In genomic region chr7:4712371-4713182, GRCh38 we compare ENCODE assay signal across 8 cellular contexts. TPM values are rescaled to one million over a fixed set of nuclear protein-coding genes. Genes with fewer than 3 reads are reported as not detected.
DNase-seq lines count a peak whose midpoint lies in the region; ATAC-seq and TF ChIP-seq lines count a peak whose summit lies in the region.

No MANE protein-coding gene starts in this region.

- peak; percentile 96 for DNase-seq in DMS53 (lab: John Stamatoyannopoulos, UW)
- peak; percentile 97 for DNase-seq in NCI-H2029 treated with DMSO at 0.1 percent for 48 hours (lab: John Stamatoyannopoulos, UW)
- peak; percentile 35 for DNase-seq in colonic mucosa
- peak; percentile 70 for DNase-seq in stimulated activated naive B cell treated with anti-CD40 and anti-IgM and Interleukin-4, amounts not matched to agents 10 μg/mL and 1 μg/mL and 100 μg/mL, for 72 hours
- DNase-seq in activated effector memory CD4-positive, alpha-beta T cell treated with anti-CD3 and anti-CD28 coated beads, Interleukin-2, amount 50 U/mL, for 16 hours: no peak

- no peak for TF ChIP-seq CTCF in colonic mucosa (IDR thresholded peaks at IDR 0.05)

- no peak overlapping the region for H3K9ac ChIP-seq in colonic mucosa (ENCODE audit: low read depth in 2 of 2, low read length in 2 of 2)

- peak overlapping the region; percentile 94 for H3K27ac Mint-ChIP-seq in stimulated activated naive B cell treated with anti-CD40 and anti-IgM and Interleukin-4, amounts not matched to agents 10 μg/mL and 1 μg/mL and 100 μg/mL, for 72 hours

- peaks cover 42 to 50% of the 10 kb centered on the region in 2 donors for H3K36me3 Mint-ChIP-seq in stimulated activated naive B cell treated with anti-CD40 and anti-IgM and Interleukin-4, amounts not matched to agents 10 μg/mL and 1 μg/mL and 100 μg/mL, for 72 hours

- no peaks in the 10 kb centered on the region for H3K36me3 ChIP-seq in colonic mucosa

- H3K4me3 Mint-ChIP-seq in stimulated activated naive B cell treated with anti-CD40 and anti-IgM and Interleukin-4, amounts not matched to agents 10 μg/mL and 1 μg/mL and 100 μg/mL, for 72 hours: peak overlapping the region; percentile 69 to 78

- no peaks in the 10 kb centered on the region for H3K9me3 ChIP-seq in colonic mucosa

- H3K27me3 ChIP-seq in colonic mucosa: no peaks in the 10 kb centered on the region

- peaks cover 48 to 82% of the 10 kb centered on the region in 2 donors for H3K4me1 Mint-ChIP-seq in stimulated activated naive B cell treated with anti-CD40 and anti-IgM and Interleukin-4, amounts not matched to agents 10 μg/mL and 1 μg/mL and 100 μg/mL, for 72 hours

- peaks cover 9% of the 10 kb centered on the region for H3K4me1 ChIP-seq in colonic mucosa

- peaks cover 3 to 7% of the 10 kb centered on the region in 2 donors for H3K9me3 Mint-ChIP-seq in stimulated activated naive B cell treated with anti-CD40 and anti-IgM and Interleukin-4, amounts not matched to agents 10 μg/mL and 1 μg/mL and 100 μg/mL, for 72 hours

- H3K27ac ChIP-seq in colonic mucosa: peak overlapping the region; percentile 39

- no peaks in the 10 kb centered on the region for H3K27me3 Mint-ChIP-seq in stimulated activated naive B cell treated with anti-CD40 and anti-IgM and Interleukin-4, amounts not matched to agents 10 μg/mL and 1 μg/mL and 100 μg/mL, for 72 hours

- peak; percentile 42 for ATAC-seq in GM21381 (IDR thresholded peaks at IDR 0.05; ENCODE audit: unreplicated experiment)
- ATAC-seq in stimulated activated naive B cell treated with anti-CD40 and anti-IgM and Interleukin-4, amounts not matched to agents 10 μg/mL and 1 μg/mL and 100 μg/mL, for 72 hours (replicated peaks): peak; percentile 97 to 98
- ATAC-seq in HG02840 (IDR thresholded peaks at IDR 0.05; ENCODE audit: low FRiP score, unreplicated experiment): no peak
- no peak for ATAC-seq in GM19395 (IDR thresholded peaks at IDR 0.05; ENCODE audit: unreplicated experiment)

- intact Hi-C loops in colonic mucosa (cut with DNase I): no loop called here

- no peak overlapping the region for H3K4me3 ChIP-seq in colonic mucosa

RNA-seq across cellular contexts. Expression of gene FOXK1, which starts 30.5 kb away (rescaled TPM):
- total RNA-seq in colonic mucosa: 10 to 100 TPM; 29.6 to 30.8 TPM

Comparison
In these comparisons a context has a peak if more than half of its experiments do, and no peak if none do; other contexts are left out.
1. ATAC-seq: peak in GM21381 (single experiment) and stimulated activated naive B cell treated with anti-CD40 and anti-IgM and Interleukin-4, amounts not matched to agents 10 μg/mL and 1 μg/mL and 100 μg/mL, for 72 hours (2 of 2); none in HG02840 (single experiment) and GM19395 (single experiment).